17 cellular contexts compared by ENCODE assay signal in the genomic region with DNA sequence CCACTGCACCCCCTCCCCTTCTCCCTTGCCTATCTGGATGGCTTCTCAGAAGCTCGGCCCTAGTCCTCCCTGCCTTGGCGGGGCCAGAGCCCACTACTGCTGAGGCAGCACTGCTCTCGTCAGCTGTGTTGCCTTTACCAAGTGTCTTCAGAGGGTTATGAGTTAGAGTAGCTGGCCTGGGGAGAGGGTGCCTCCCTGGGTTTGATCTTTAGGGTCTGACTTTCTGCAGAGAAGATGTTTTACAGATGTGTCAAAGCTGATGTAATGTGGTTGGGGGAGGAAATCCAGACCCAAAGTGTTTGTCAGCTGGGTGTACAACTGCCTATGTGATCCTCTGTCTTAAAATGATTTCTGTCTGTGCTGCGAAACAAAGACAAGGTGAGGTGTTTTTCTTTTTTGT. TPM values are rescaled to one million over a fixed set of nuclear protein-coding genes. Genes with fewer than 3 reads are reported as not detected.
DNase-seq lines count a peak whose midpoint lies in the region; ATAC-seq, FAIRE-seq and TF ChIP-seq lines count a peak whose summit lies in the region.
"Had no signal": no experiment of that assay in that cellular context is flagged by ENCODE, and none has a peak within 500 bp of the region (broad histone marks: within the 10 kb centered on the region; RNA-seq: fewer than 3 reads in every experiment).

No MANE protein-coding gene starts in this region.

- peak overlapping the region; percentile 62 for H3K27ac Mint-ChIP-seq in CD8-positive, alpha-beta T cell
- H3K27ac Mint-ChIP-seq in brain = peak overlapping the region in 3 of 5 experiments; percentile 37 to 78 (median 56)
- peak overlapping the region; percentile 29 to 80 (median 34) for H3K27ac Mint-ChIP-seq in nephron

- no peaks in the 10 kb centered on the region for H4K20me1 ChIP-seq in GM23248 (ENCODE audit: insufficient read depth)

- no peak for TF ChIP-seq CTCF in CD8-positive, alpha-beta T cell (IDR thresholded peaks at IDR 0.05)
- TF ChIP-seq CTCF in brain (conservative IDR thresholded peaks at IDR 0.05) (no peak), nephron (IDR thresholded peaks at IDR 0.05; ENCODE audit: unreplicated experiment in 3 of 3) (no peak), pancreas (IDR thresholded peaks at IDR 0.05) (no peak)

- peaks cover 60% of the 10 kb centered on the region for H3K36me3 Mint-ChIP-seq in CD8-positive, alpha-beta T cell
- H3K36me3 Mint-ChIP-seq in brain = peaks cover 28% of the 10 kb centered on the region
- peaks cover 22% of the 10 kb centered on the region for H3K36me3 Mint-ChIP-seq in nephron (ENCODE audit: low read depth)

- H3K4me3 ChIP-seq in CD8-positive, alpha-beta T cell (ENCODE audit: low read depth, low read length) = no peak overlapping the region
- H3K4me3 ChIP-seq in GM23248 = no peak overlapping the region
- H3K4me3 ChIP-seq in pancreas = no peak overlapping the region

- in situ Hi-C loops in GM23248 (cut with MboI) = no loop called here

- no peak overlapping the region for H3K27ac ChIP-seq in CD8-positive, alpha-beta T cell (ENCODE audit: low read depth, low read length)
- H3K27ac ChIP-seq in GM23248 (peak overlapping the region; percentile 39), pancreas (no peak overlapping the region)

- no peaks in the 10 kb centered on the region for H3K27me3 ChIP-seq in CD8-positive, alpha-beta T cell (ENCODE audit: insufficient read depth, low read length)
- H3K27me3 ChIP-seq in GM23248 (replicated peaks; ENCODE audit: insufficient read depth) = no peaks in the 10 kb centered on the region
- no peaks in the 10 kb centered on the region for H3K27me3 ChIP-seq in pancreas

- no peaks in the 10 kb centered on the region for H3K4me1 ChIP-seq in CD8-positive, alpha-beta T cell (ENCODE audit: insufficient read depth, low read length)
- H3K4me1 ChIP-seq in GM23248 (ENCODE audit: insufficient read depth) (peaks cover 64% of the 10 kb centered on the region), pancreas (peaks cover 0 to 11% (median 0%) of the 10 kb centered on the region in 3 donors)

- peaks cover 11% of the 10 kb centered on the region for H3K36me3 ChIP-seq in CD8-positive, alpha-beta T cell (ENCODE audit: insufficient read depth, low read length)
- H3K36me3 ChIP-seq in GM23248 (ENCODE audit: low read depth) (peaks cover 11% of the 10 kb centered on the region; the same call in 1 of the 2 replicates), pancreas (peaks cover 4 to 33% (median 6%) of the 10 kb centered on the region in 3 donors)

- H3K4me3 Mint-ChIP-seq in CD8-positive, alpha-beta T cell = no peak overlapping the region
- H3K4me3 Mint-ChIP-seq in brain = no peak overlapping the region
- no peak overlapping the region for H3K4me3 Mint-ChIP-seq in nephron

- intact Hi-C loops in CD8-positive, alpha-beta T cell (cut with DNase I, micrococcal nuclease) = no loop called here
- intact Hi-C loops in pancreas (cut with DNase I) = no loop called here

- 21 to 23% methylated on average over 4 of the region's 4 CpGs for WGBS in GM23248 (ENCODE audit: low coverage in 1 of 2, low lambda C conversion rate in 2 of 2, missing lambda C conversion rate in 2 of 2), 2 experiments
- 88 to 92% methylated on average over 4 of the region's 4 CpGs for WGBS in pancreas, 2 donors

- H3K9me2 ChIP-seq in GM23248 (ENCODE audit: insufficient read depth) = no peaks in the 10 kb centered on the region

- H3K27me3 Mint-ChIP-seq in CD8-positive, alpha-beta T cell (ENCODE audit: low read depth) = no peaks in the 10 kb centered on the region
- H3K27me3 Mint-ChIP-seq in brain = no peaks in the 10 kb centered on the region
- H3K27me3 Mint-ChIP-seq in nephron (ENCODE audit: low read depth) = no peaks in the 10 kb centered on the region

- POLR2A ChIA-PET in CD8-positive, alpha-beta T cell (lab: Charles Lee) = no interaction called here

- peaks cover 4% of the 10 kb centered on the region for H3K4me1 Mint-ChIP-seq in CD8-positive, alpha-beta T cell (ENCODE audit: low read depth)
- peaks cover 16% of the 10 kb centered on the region for H3K4me1 Mint-ChIP-seq in brain
- H3K4me1 Mint-ChIP-seq in nephron = peaks cover 47% of the 10 kb centered on the region

- no peak for DNase-seq in CD8-positive, alpha-beta T cell
- DNase-seq in GM23248 = peak; percentile 56
- no peak for DNase-seq in SHP77 (lab: John Stamatoyannopoulos, UW)
- DNase-seq in pancreas = no peak
- DNase-seq: activated T-cell treated with anti-CD3 and anti-CD28 coated beads for 4 hours, Calu3, foreskin melanocyte, GF-D8, left colon, NCI-H2081, NCI-H524 had no signal

- H3K9me3 Mint-ChIP-seq in CD8-positive, alpha-beta T cell = no peaks in the 10 kb centered on the region
- H3K9me3 Mint-ChIP-seq in brain (no peaks in the 10 kb centered on the region), nephron (no peaks in the 10 kb centered on the region)

- CTCF ChIA-PET in CD8-positive, alpha-beta T cell (lab: Charles Lee) = interaction anchor here (1.2 kb wide), 1 partner anchor 39 kb away, joined by 4 read pairs; a partner anchor contains a TSS

- no peaks in the 10 kb centered on the region for H3K79me2 ChIP-seq in GM23248 (ENCODE audit: insufficient read depth)

- peak overlapping the region; percentile 9; the same call in 1 of the 2 replicates for H3K9ac ChIP-seq in GM23248

- H2AFZ ChIP-seq in GM23248 = no peak overlapping the region

- peak overlapping the region; percentile 66 for H3K4me2 ChIP-seq in GM23248 (ENCODE audit: unreplicated experiment)

- H3F3A ChIP-seq in GM23248 (ENCODE audit: insufficient read depth) = peaks cover 59% of the 10 kb centered on the region

- ATAC-seq in CD8-positive, alpha-beta T cell = peak; percentile 52
- ATAC-seq in pancreas (no peak), GM18867 (IDR thresholded peaks at IDR 0.05; ENCODE audit: unreplicated experiment) (no peak)
- ATAC-seq: HepG2 had no signal

- H3K9me3 ChIP-seq in CD8-positive, alpha-beta T cell (ENCODE audit: low read length) = no peaks in the 10 kb centered on the region
- H3K9me3 ChIP-seq in GM23248 (ENCODE audit: low read depth) (no peaks in the 10 kb centered on the region), pancreas (no peaks in the 10 kb centered on the region)

- no peak for FAIRE-seq in pancreas (lab: Jason Lieb, UNC)
- FAIRE-seq: endometrium, GM12892, HepG2 had no signal

RNA-seq across cellular contexts. Expression of a gene that starts 30.4 kb away (rescaled TPM):
- total RNA-seq in CD8-positive, alpha-beta T cell = under 1 TPM; 0.24 to 0.42 TPM
- 181 and 227 TPM in 2 replicates for total RNA-seq in GM23248 (2014; rRNA removed; shearing (Covaris generic))
- polyA plus RNA-seq in GM23248 (2016; fragmentation: Nextera tagmentation; extraction: Ambion mirVana) (390 and 398 TPM in 2 replicates), brain (ENCODE audit: insufficient read depth, low read depth, low replicate concordance) (9.0 TPM), pancreas (1 to 10 TPM; 3.0 to 7.3 TPM)
- 1 to 10 TPM in 2 of 6 donors, under 1 TPM in 4; 0.23 to 6.9 (median 0.72) TPM for total RNA-seq in pancreas
- total RNA-seq: HepG2 had no signal
- polyA plus RNA-seq: HepG2 had no signal

RNA-seq across cellular contexts. Expression of a gene that starts 38.4 kb away (rescaled TPM):
- total RNA-seq in CD8-positive, alpha-beta T cell = 10 to 100 TPM; 22.2 TPM
- 84.0 and 85.5 TPM in 2 replicates for total RNA-seq in GM23248 (2014; rRNA removed; shearing (Covaris generic))
- polyA plus RNA-seq in GM23248 (2016; fragmentation: Nextera tagmentation; extraction: Ambion mirVana) (73.8 and 73.9 TPM in 2 replicates), brain (ENCODE audit: insufficient read depth, low read depth, low replicate concordance) (72.4 TPM), pancreas (10 to 100 TPM; 11.6 to 15.9 TPM)
- total RNA-seq in pancreas = 10 to 100 TPM; 26.0 to 39.2 (median 31.9) TPM

RNA-seq across cellular contexts. Expression of a gene that starts 49.5 kb away (rescaled TPM):
- 1 to 10 TPM; 2.4 TPM for total RNA-seq in CD8-positive, alpha-beta T cell
- 20.4 and 36.3 TPM in 2 replicates for total RNA-seq in GM23248 (2014; rRNA removed; shearing (Covaris generic))
- polyA plus RNA-seq in GM23248 (2016; fragmentation: Nextera tagmentation; extraction: Ambion mirVana) (27.1 and 30.5 TPM in 2 replicates), brain (ENCODE audit: insufficient read depth, low read depth, low replicate concordance) (36.9 TPM), pancreas (1 to 10 TPM; 7.7 to 9.7 TPM)
- 10 to 100 TPM in 3 of 6 donors, 1 to 10 TPM in 3; 5.1 to 13.1 (median 8.5) TPM for total RNA-seq in pancreas

Comparison
In these comparisons a context has a peak if more than half of its experiments do, and no peak if none do; other contexts are left out.
1. RNA of a gene that starts 30.4 kb away (total RNA-seq): 181 to 227 TPM in GM23248; 0.23 to 6.9 TPM in pancreas and 0.24 to 0.42 TPM in CD8-positive, alpha-beta T cell; every median in the first group is over 10 times any median in the second.
2. Peak in every context shown above with its lines, with median percentiles within 50 percentile points of each other: H3K27ac Mint-ChIP-seq.